In genomic region chr14:98591161-98591560, GRCh38 we compare ENCODE assay signal across 18 cellular contexts.
DNase-seq lines count a peak whose midpoint lies in the region; ATAC-seq and TF ChIP-seq lines count a peak whose summit lies in the region.
"Had no signal": no experiment of that assay in that cellular context is flagged by ENCODE, and none has a peak within 500 bp of the region (broad histone marks: within the 10 kb centered on the region; RNA-seq: fewer than 3 reads in every experiment).

No MANE protein-coding gene starts in this region.

- H3K27ac Mint-ChIP-seq in activated CD8-positive, alpha-beta T cell treated with anti-CD3 and anti-CD28 coated beads, Interleukin-2, amount 10 ng/mL, durations not matched to agents 7 days and 5 days: no peak overlapping the region
- H3K27ac Mint-ChIP-seq in activated CD8-positive, alpha-beta T cell treated with anti-CD3 and anti-CD28 coated beads for 36 hours: no peak overlapping the region
- no peak overlapping the region for H3K27ac Mint-ChIP-seq in WTC11
- H3K27ac Mint-ChIP-seq: HFFc6 had no signal

- intact Hi-C loops in activated CD8-positive, alpha-beta T cell treated with anti-CD3 and anti-CD28 coated beads for 36 hours (cut with micrococcal nuclease): no loop called here

- H3K4me3 ChIP-seq in lung: no peak overlapping the region
- H3K4me3 ChIP-seq: A549, GM12878, HAP-1 had no signal

- no peak overlapping the region for H3K4me3 Mint-ChIP-seq in activated CD8-positive, alpha-beta T cell treated with anti-CD3 and anti-CD28 coated beads, Interleukin-2, amount 10 ng/mL, durations not matched to agents 7 days and 5 days
- H3K4me3 Mint-ChIP-seq in activated CD8-positive, alpha-beta T cell treated with anti-CD3 and anti-CD28 coated beads for 36 hours: no peak overlapping the region
- no peak overlapping the region for H3K4me3 Mint-ChIP-seq in WTC11
- H3K4me3 Mint-ChIP-seq: CD4-positive, alpha-beta memory T cell; HFFc6 had no signal

- no peaks in the 10 kb centered on the region for H3K27me3 ChIP-seq in lung (ENCODE audit: control insufficient read depth, insufficient read depth)

- no peaks in the 10 kb centered on the region for H3K4me1 Mint-ChIP-seq in activated CD8-positive, alpha-beta T cell treated with anti-CD3 and anti-CD28 coated beads, Interleukin-2, amount 10 ng/mL, durations not matched to agents 7 days and 5 days (ENCODE audit: low read depth)
- no peaks in the 10 kb centered on the region for H3K4me1 Mint-ChIP-seq in activated CD8-positive, alpha-beta T cell treated with anti-CD3 and anti-CD28 coated beads for 36 hours (ENCODE audit: low read depth)
- H3K4me1 Mint-ChIP-seq in WTC11: peaks cover 3% of the 10 kb centered on the region; the same call in 1 of the 2 replicates
- H3K4me1 Mint-ChIP-seq: CD4-positive, alpha-beta memory T cell had no signal

- no peaks in the 10 kb centered on the region for H3K9me3 ChIP-seq in lung (ENCODE audit: control insufficient read depth in 2 of 2, insufficient read depth in 1 of 2, low read length in 1 of 2)
- H3K9me3 ChIP-seq: A549, Caco-2, HAP-1 had no signal

- no peaks in the 10 kb centered on the region for H3K27me3 Mint-ChIP-seq in activated CD8-positive, alpha-beta T cell treated with anti-CD3 and anti-CD28 coated beads, Interleukin-2, amount 10 ng/mL, durations not matched to agents 7 days and 5 days (ENCODE audit: low read depth)
- no peaks in the 10 kb centered on the region for H3K27me3 Mint-ChIP-seq in activated CD8-positive, alpha-beta T cell treated with anti-CD3 and anti-CD28 coated beads for 36 hours
- no peaks in the 10 kb centered on the region; the same call in 1 of the 2 replicates for H3K27me3 Mint-ChIP-seq in WTC11 (ENCODE audit: low read depth)
- H3K27me3 Mint-ChIP-seq: CD4-positive, alpha-beta memory T cell had no signal

- H3K27ac ChIP-seq in lung (ENCODE audit: low read depth in 1 of 2, low read length in 1 of 2): no peak overlapping the region
- H3K27ac ChIP-seq: A549 had no signal

- POLR2A ChIA-PET in activated CD8-positive, alpha-beta T cell treated with anti-CD3 and anti-CD28 coated beads, Interleukin-2, amount 10 ng/mL, durations not matched to agents 7 days and 5 days (lab: Charles Lee): no interaction called here
- POLR2A ChIA-PET in activated CD8-positive, alpha-beta T cell treated with anti-CD3 and anti-CD28 coated beads for 36 hours (lab: Charles Lee): no interaction called here
- POLR2A ChIA-PET in WTC11 (lab: Charles Lee): interaction anchor here (0.7 kb wide), 1 partner anchor 11 kb away, joined by 4 read pairs; no protein-coding TSS in a partner anchor

- CTCF ChIA-PET in activated CD8-positive, alpha-beta T cell treated with anti-CD3 and anti-CD28 coated beads, Interleukin-2, amount 10 ng/mL, durations not matched to agents 7 days and 5 days (lab: Charles Lee): no interaction called here
- CTCF ChIA-PET in activated CD8-positive, alpha-beta T cell treated with anti-CD3 and anti-CD28 coated beads for 36 hours (lab: Charles Lee): no interaction called here
- CTCF ChIA-PET in WTC11 (lab: Charles Lee): no interaction called here

- no peak for ATAC-seq in activated CD8-positive, alpha-beta T cell treated with anti-CD3 and anti-CD28 coated beads, Interleukin-2, amount 10 ng/mL, durations not matched to agents 7 days and 5 days
- ATAC-seq in activated CD8-positive, alpha-beta T cell treated with anti-CD3 and anti-CD28 coated beads for 36 hours: no peak
- ATAC-seq in lung (ENCODE audit: insufficient read depth, low FRiP score): no peak
- no peak for ATAC-seq in GM19395 (IDR thresholded peaks at IDR 0.05; ENCODE audit: unreplicated experiment)
- no peak for ATAC-seq in WTC11
- ATAC-seq: A549, GM12878 had no signal

- H3K9me3 Mint-ChIP-seq in activated CD8-positive, alpha-beta T cell treated with anti-CD3 and anti-CD28 coated beads, Interleukin-2, amount 10 ng/mL, durations not matched to agents 7 days and 5 days (ENCODE audit: insufficient read depth): peaks cover 3% of the 10 kb centered on the region
- H3K9me3 Mint-ChIP-seq in activated CD8-positive, alpha-beta T cell treated with anti-CD3 and anti-CD28 coated beads for 36 hours: peaks cover 3% of the 10 kb centered on the region
- peaks cover 12% of the 10 kb centered on the region for H3K9me3 Mint-ChIP-seq in WTC11

- TF ChIP-seq CTCF in activated CD8-positive, alpha-beta T cell treated with anti-CD3 and anti-CD28 coated beads for 36 hours (IDR thresholded peaks at IDR 0.05): no peak
- TF ChIP-seq CTCF in lung (IDR thresholded peaks at IDR 0.05; ENCODE audit: control extremely low read depth, extremely low read depth) (no peak), WTC11 (IDR thresholded peaks at IDR 0.05) (no peak)

- WGBS in lung, 2 donors: 78 to 82% methylated on average over 6 of the region's 6 CpGs

- no peaks in the 10 kb centered on the region for H3K4me1 ChIP-seq in lung (ENCODE audit: control insufficient read depth in 2 of 2, insufficient read depth in 2 of 2, low read length in 2 of 2)
- H3K4me1 ChIP-seq: A549, Caco-2, HAP-1 had no signal

- peak; percentile 8 for DNase-seq in activated CD8-positive, alpha-beta T cell treated with anti-CD3 and anti-CD28 coated beads, Interleukin-2, amount 10 ng/mL, durations not matched to agents 7 days and 5 days
- no peak for DNase-seq in activated CD8-positive, alpha-beta T cell treated with anti-CD3 and anti-CD28 coated beads for 36 hours
- DNase-seq in cerebellum (ENCODE audit: low spot score): peak; percentile 63
- DNase-seq in lung (ENCODE audit: low spot score): peak; percentile 16
- no peak for DNase-seq in hepatic stellate cell (ENCODE audit: low spot score)
- DNase-seq in WTC11 (ENCODE audit: low spot score): no peak
- DNase-seq: 8988T; Caco-2; CD4-positive, alpha-beta memory T cell; DMS153; DND-41; GDM1; GOT3; HFFc6 had no signal

- H3K36me3 ChIP-seq in lung (ENCODE audit: control insufficient read depth in 2 of 2, insufficient read depth in 2 of 2, low read length in 2 of 2): no peaks in the 10 kb centered on the region
- H3K36me3 ChIP-seq: HAP-1 had no signal

- H3K36me3 Mint-ChIP-seq in activated CD8-positive, alpha-beta T cell treated with anti-CD3 and anti-CD28 coated beads, Interleukin-2, amount 10 ng/mL, durations not matched to agents 7 days and 5 days (ENCODE audit: low read depth): no peaks in the 10 kb centered on the region
- no peaks in the 10 kb centered on the region for H3K36me3 Mint-ChIP-seq in activated CD8-positive, alpha-beta T cell treated with anti-CD3 and anti-CD28 coated beads for 36 hours (ENCODE audit: low read depth)
- H3K36me3 Mint-ChIP-seq in WTC11: no peaks in the 10 kb centered on the region
- H3K36me3 Mint-ChIP-seq: CD4-positive, alpha-beta memory T cell had no signal

TF ChIP-seq in WTC11, 78 proteins besides CTCF, POLR2A, EP300 and RAD21:
- no peak for TF ChIP-seq TP53 (CRISPR knock-in tag; IDR thresholded peaks at IDR 0.05)
- TF ChIP-seq SOX15 (CRISPR knock-in tag; IDR thresholded peaks at IDR 0.05): no peak
- TF ChIP-seq NFATC4 (CRISPR knock-in tag; IDR thresholded peaks at IDR 0.05): no peak
- TF ChIP-seq CREM (CRISPR knock-in tag; IDR thresholded peaks at IDR 0.05): no peak
- TF ChIP-seq TCF7 (CRISPR knock-in tag; IDR thresholded peaks at IDR 0.05; ENCODE audit: low read depth): no peak
- TF ChIP-seq SMAD4 (CRISPR knock-in tag; IDR thresholded peaks at IDR 0.05): no peak
- no peak for TF ChIP-seq ZSCAN18 (CRISPR knock-in tag; IDR thresholded peaks at IDR 0.05)
- TF ChIP-seq, protein P1, sequence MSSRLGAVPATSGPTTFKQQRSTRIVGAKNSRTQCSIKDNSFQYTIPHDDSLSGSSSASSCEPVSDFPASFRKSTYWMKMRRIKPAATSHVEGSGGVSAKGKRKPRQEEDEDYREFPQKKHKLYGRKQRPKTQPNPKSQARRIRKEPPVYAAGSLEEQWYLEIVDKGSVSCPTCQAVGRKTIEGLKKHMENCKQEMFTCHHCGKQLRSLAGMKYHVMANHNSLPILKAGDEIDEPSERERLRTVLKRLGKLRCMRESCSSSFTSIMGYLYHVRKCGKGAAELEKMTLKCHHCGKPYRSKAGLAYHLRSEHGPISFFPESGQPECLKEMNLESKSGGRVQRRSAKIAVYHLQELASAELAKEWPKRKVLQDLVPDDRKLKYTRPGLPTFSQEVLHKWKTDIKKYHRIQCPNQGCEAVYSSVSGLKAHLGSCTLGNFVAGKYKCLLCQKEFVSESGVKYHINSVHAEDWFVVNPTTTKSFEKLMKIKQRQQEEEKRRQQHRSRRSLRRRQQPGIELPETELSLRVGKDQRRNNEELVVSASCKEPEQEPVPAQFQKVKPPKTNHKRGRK (CRISPR knock-in tag; IDR thresholded peaks at IDR 0.05; ENCODE audit: borderline replicate concordance): no peak
- TF ChIP-seq ZNF138 (CRISPR knock-in tag; conservative IDR thresholded peaks at IDR 0.05): no peak
- TF ChIP-seq NFE2L1 (CRISPR knock-in tag; IDR thresholded peaks at IDR 0.05): no peak
- no peak for TF ChIP-seq EMX1 (CRISPR knock-in tag; IDR thresholded peaks at IDR 0.05)
- TF ChIP-seq, protein P2, sequence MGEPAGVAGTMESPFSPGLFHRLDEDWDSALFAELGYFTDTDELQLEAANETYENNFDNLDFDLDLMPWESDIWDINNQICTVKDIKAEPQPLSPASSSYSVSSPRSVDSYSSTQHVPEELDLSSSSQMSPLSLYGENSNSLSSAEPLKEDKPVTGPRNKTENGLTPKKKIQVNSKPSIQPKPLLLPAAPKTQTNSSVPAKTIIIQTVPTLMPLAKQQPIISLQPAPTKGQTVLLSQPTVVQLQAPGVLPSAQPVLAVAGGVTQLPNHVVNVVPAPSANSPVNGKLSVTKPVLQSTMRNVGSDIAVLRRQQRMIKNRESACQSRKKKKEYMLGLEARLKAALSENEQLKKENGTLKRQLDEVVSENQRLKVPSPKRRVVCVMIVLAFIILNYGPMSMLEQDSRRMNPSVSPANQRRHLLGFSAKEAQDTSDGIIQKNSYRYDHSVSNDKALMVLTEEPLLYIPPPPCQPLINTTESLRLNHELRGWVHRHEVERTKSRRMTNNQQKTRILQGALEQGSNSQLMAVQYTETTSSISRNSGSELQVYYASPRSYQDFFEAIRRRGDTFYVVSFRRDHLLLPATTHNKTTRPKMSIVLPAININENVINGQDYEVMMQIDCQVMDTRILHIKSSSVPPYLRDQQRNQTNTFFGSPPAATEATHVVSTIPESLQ (CRISPR knock-in tag; IDR thresholded peaks at IDR 0.05): no peak
- no peak for TF ChIP-seq KAT7 (CRISPR knock-in tag; IDR thresholded peaks at IDR 0.05; ENCODE audit: borderline replicate concordance)
- TF ChIP-seq ATF1 (CRISPR knock-in tag; IDR thresholded peaks at IDR 0.05): no peak

Comparison
In these comparisons a context has a peak if more than half of its experiments do, and no peak if none do; other contexts are left out.
1. DNase-seq: peak in activated CD8-positive, alpha-beta T cell treated with anti-CD3 and anti-CD28 coated beads, Interleukin-2, amount 10 ng/mL, durations not matched to agents 7 days and 5 days (single experiment), cerebellum (single experiment) and lung (single experiment); none in activated CD8-positive, alpha-beta T cell treated with anti-CD3 and anti-CD28 coated beads for 36 hours (single experiment), hepatic stellate cell (single experiment) and WTC11 (single experiment).